Comparison of ENCODE assay signal across 8 cellular contexts in genomic region chr11:96242971-96243647, GRCh38.
DNase-seq lines count a peak whose midpoint lies in the region; ATAC-seq and TF ChIP-seq lines count a peak whose summit lies in the region.

No MANE protein-coding gene starts in this region.

- H3K27me3 ChIP-seq in DOHH2 (ENCODE audit: control insufficient read depth, low read length) (no peaks in the 10 kb centered on the region), foreskin keratinocyte (no peaks in the 10 kb centered on the region), stomach (no peaks in the 10 kb centered on the region)

- peaks cover 56% of the 10 kb centered on the region for H3K4me1 Mint-ChIP-seq in neural crest cell

- H3K4me2 ChIP-seq in DOHH2 (ENCODE audit: low read length) = peak overlapping the region; percentile 66

- no peak for TF ChIP-seq POLR2A in stomach (IDR thresholded peaks at IDR 0.05)

- H3K79me2 ChIP-seq in DOHH2 (ENCODE audit: control insufficient read depth, low read length) = no peaks in the 10 kb centered on the region

- no peak for TF ChIP-seq EP300 in stomach (IDR thresholded peaks at IDR 0.05)

- 0 to 1% (median 0%) methylated on average over 19 of the region's 19 CpGs for WGBS in stomach, 5 donors

- DNase-seq in LHCN-M2 (ENCODE audit: low read depth) (peak; percentile 96), SIG-M5 treated with dmso at 0.1 percent for 504 hours (lab: John Stamatoyannopoulos, UW; ENCODE audit: unreplicated experiment) (peak; percentile 92), foreskin keratinocyte (peak; percentile 94 to 96), neural crest cell (ENCODE audit: low read depth, low spot score) (peak; percentile 84), stomach (peak; percentile 93)
- peak; percentile 47 for DNase-seq in activated gamma-delta T cell treated with anti-CD3 and anti-CD28 coated beads, Interleukin-2, amount 50 U/mL, for 16 hours (ENCODE audit: low read depth)

- H3K9me3 ChIP-seq in DOHH2 (ENCODE audit: control insufficient read depth, insufficient read depth, low read length) (no peaks in the 10 kb centered on the region), stomach (no peaks in the 10 kb centered on the region)

- ATAC-seq in GM21825 (IDR thresholded peaks at IDR 0.05; ENCODE audit: unreplicated experiment) (peak; percentile 95), foreskin keratinocyte (peak; percentile 98)

- peaks cover 2% of the 10 kb centered on the region for H3K36me3 Mint-ChIP-seq in neural crest cell (ENCODE audit: low read depth)

- H3K4me1 ChIP-seq in DOHH2 (ENCODE audit: control insufficient read depth, low read length) = peaks cover 28% of the 10 kb centered on the region
- peaks cover 33% of the 10 kb centered on the region for H3K4me1 ChIP-seq in foreskin keratinocyte
- H3K4me1 ChIP-seq in stomach = peaks cover 16 to 60% (median 40%) of the 10 kb centered on the region in 4 donors

- no peaks in the 10 kb centered on the region for H3K27me3 Mint-ChIP-seq in neural crest cell (ENCODE audit: low read depth)

- TF ChIP-seq CTCF in DOHH2 (IDR thresholded peaks at IDR 0.05; ENCODE audit: low read depth, low read length, poor library complexity, severe bottlenecking) = no peak
- TF ChIP-seq CTCF in foreskin keratinocyte (conservative IDR thresholded peaks at IDR 0.05) = no peak
- TF ChIP-seq CTCF in neural crest cell (conservative IDR thresholded peaks at IDR 0.05) = no peak
- TF ChIP-seq CTCF in stomach (IDR thresholded peaks at IDR 0.05) = no peak

- H3K27ac ChIP-seq in DOHH2 (ENCODE audit: low read depth, low read length) = peak overlapping the region; percentile 38
- peak overlapping the region; percentile 18 for H3K27ac ChIP-seq in foreskin keratinocyte
- peak overlapping the region; percentile 86 to 96 (median 89) for H3K27ac ChIP-seq in stomach

- peak overlapping the region; percentile 98 for H3K27ac Mint-ChIP-seq in neural crest cell (ENCODE audit: unreplicated experiment)

- H3K36me3 ChIP-seq in DOHH2 (ENCODE audit: control insufficient read depth, low read length) (no peaks in the 10 kb centered on the region), stomach (no peaks in the 10 kb centered on the region)

- peak overlapping the region; percentile 57 for H3K4me3 ChIP-seq in DOHH2 (ENCODE audit: low read length)
- peak overlapping the region; percentile 37 to 46 (median 40) for H3K4me3 ChIP-seq in stomach

- intact Hi-C loops in stomach (cut with DNase I; ENCODE audit: low total_unique reads) = no loop called here

- no peaks in the 10 kb centered on the region; the same call in 1 of the 2 replicates for H3F3A ChIP-seq in DOHH2 (ENCODE audit: control insufficient read depth, insufficient read depth)

- no peaks in the 10 kb centered on the region for H4K20me1 ChIP-seq in DOHH2 (ENCODE audit: control insufficient read depth, insufficient read depth, low read depth, low read length)

- peak overlapping the region; percentile 87 for H3K4me3 Mint-ChIP-seq in neural crest cell

- H3K9me3 Mint-ChIP-seq in neural crest cell = peaks cover 2% of the 10 kb centered on the region

- H3K9me2 ChIP-seq in DOHH2 (replicated peaks; ENCODE audit: control insufficient read depth, low read length) = no peaks in the 10 kb centered on the region

Comparison
In these comparisons a context has a peak if more than half of its experiments do, and no peak if none do; other contexts are left out.
1. Peak in every context shown above with its lines: DNase-seq, ATAC-seq, H3K4me3 ChIP-seq and H3K27ac ChIP-seq.
2. H3K27ac ChIP-seq: peak in every context shown above with its lines; median percentile 89 in stomach; 38 in DOHH2; 18 in foreskin keratinocyte.